11 cellular contexts compared by ENCODE assay signal in the genomic region with DNA sequence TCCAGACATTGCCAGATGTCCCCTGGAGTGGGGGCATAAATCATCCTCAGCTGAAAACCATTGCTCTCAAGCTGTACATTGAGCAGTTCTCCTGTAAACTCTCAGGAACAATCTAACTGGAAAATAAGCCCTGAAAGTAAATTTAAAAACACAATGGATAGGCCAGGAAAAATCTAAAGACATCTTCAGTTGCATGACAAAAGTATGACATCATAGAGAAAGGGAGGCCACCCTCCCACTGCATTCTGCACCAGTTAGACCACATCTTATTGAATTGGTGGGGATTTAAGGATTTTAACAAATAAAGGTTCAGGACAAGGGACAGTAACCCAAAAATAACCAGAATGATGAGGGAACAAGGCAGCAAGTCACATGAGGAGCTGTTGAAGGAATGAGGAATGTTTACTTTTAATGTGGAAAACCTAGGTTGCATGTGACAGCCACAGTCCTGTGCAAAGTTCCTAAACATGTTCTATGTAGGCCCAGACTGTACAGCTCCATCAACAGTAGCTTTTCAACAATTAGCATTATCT. TPM values are rescaled to one million over a fixed set of nuclear protein-coding genes. Genes with fewer than 3 reads are reported as not detected.
"Had no signal": no experiment of that assay in that cellular context is flagged by ENCODE, and none has a peak within 500 bp of the region (broad histone marks: within the 10 kb centered on the region; RNA-seq: fewer than 3 reads in every experiment).

No MANE protein-coding gene starts in this region.

- H3K4me1 ChIP-seq: HAP-1 had no signal

- FAIRE-seq: HTR-8/SVneo, K562 had no signal

- ATAC-seq: HCT116, K562 had no signal

- H3K9me3 Mint-ChIP-seq: IgD-negative memory B cell had no signal

- H3K9me3 ChIP-seq: HAP-1 had no signal

- H3K4me3 ChIP-seq: GM23248, HAP-1, K562 had no signal

- H3K27ac Mint-ChIP-seq: IgD-negative memory B cell had no signal

- H2AFZ ChIP-seq: GM23248 had no signal

- H3K36me3 ChIP-seq: HAP-1 had no signal

- H3K27ac ChIP-seq: GM23248 had no signal

- DNase-seq: GM23248, GOT3, H7, KG1 had no signal

- H3K36me3 Mint-ChIP-seq: IgD-negative memory B cell had no signal

- H3K9ac ChIP-seq: GM23248 had no signal

- H3K4me3 Mint-ChIP-seq: IgD-negative memory B cell had no signal

RNA-seq across cellular contexts. Expression of gene PLA2G7, which starts 5.3 kb away (rescaled TPM):
- total RNA-seq: GM23248, H4, HT-29, K562 had no signal
- polyA plus RNA-seq: GM23248, IgD-negative memory B cell, K562 had no signal

RNA-seq across cellular contexts. Expression of gene ANKRD66, which starts 16.9 kb away (rescaled TPM):
- total RNA-seq: GM23248, H4, H7, HT-29, K562 had no signal
- polyA plus RNA-seq: GM23248, IgD-negative memory B cell, K562 had no signal

RNA-seq across cellular contexts. Expression of gene TDRD6, which starts 42.2 kb away (rescaled TPM):
- total RNA-seq: GM23248, H7, HT-29 had no signal
- polyA plus RNA-seq: GM23248, IgD-negative memory B cell had no signal
